ENCODE assay signal across 9 cellular contexts in genomic region chr19:43763473-43763939, GRCh38. TPM values are rescaled to one million over a fixed set of nuclear protein-coding genes. Genes with fewer than 3 reads are reported as not detected.
DNase-seq lines count a peak whose midpoint lies in the region; ATAC-seq and TF ChIP-seq lines count a peak whose summit lies in the region.
"Had no signal": no experiment of that assay in that cellular context is flagged by ENCODE, and none has a peak within 500 bp of the region (broad histone marks: within the 10 kb centered on the region; RNA-seq: fewer than 3 reads in every experiment).

No MANE protein-coding gene starts in this region.

- H3K9me3 Mint-ChIP-seq in IgD-negative memory B cell = no peaks in the 10 kb centered on the region

- dilution Hi-C loops in mammary epithelial cell (cut with HindIII; ENCODE audit: low sequenced_read_pairs) = no loop called here

- peak; percentile 42 for DNase-seq in GM03348 (ENCODE audit: low spot score)
- no peak for DNase-seq in mammary epithelial cell
- peak; percentile 45 for DNase-seq in renal cortical epithelial cell (ENCODE audit: low read depth)
- DNase-seq in NCI-H774 (lab: John Stamatoyannopoulos, UW) = no peak
- no peak for DNase-seq in NCI-H1105 treated with DMSO at 0.1 percent for 48 hours (lab: John Stamatoyannopoulos, UW)
- DNase-seq: left cardiac atrium had no signal

- WGBS in mammary epithelial cell (ENCODE audit: low coverage, missing lambda C conversion rate) = 24% methylated on average over 3 of the region's 3 CpGs

- peak overlapping the region; percentile 62 to 85 (median 84) for H3K27ac Mint-ChIP-seq in IgD-negative memory B cell

- H3K9ac ChIP-seq in mammary epithelial cell (ENCODE audit: insufficient read depth, low read length) = no peak overlapping the region

- no peaks in the 10 kb centered on the region for H3K27me3 ChIP-seq in mammary epithelial cell (ENCODE audit: insufficient read depth, low read length)

- H3K79me2 ChIP-seq in mammary epithelial cell (ENCODE audit: insufficient read depth, low read length) = no peaks in the 10 kb centered on the region

- H3K4me1 Mint-ChIP-seq in IgD-negative memory B cell = peaks cover 36 to 55% (median 55%) of the 10 kb centered on the region in 3 donors

- H3K27me3 Mint-ChIP-seq in IgD-negative memory B cell = no peaks in the 10 kb centered on the region

- TF ChIP-seq CTCF in mammary epithelial cell (conservative IDR thresholded peaks at IDR 0.05 in 1 of 2, IDR thresholded peaks at IDR 0.05 in 1 of 2; ENCODE audit: extremely low read depth in 1 of 2, insufficient read depth in 1 of 2, low read depth in 1 of 2, low read length in 2 of 2) = no peak

- CTCF ChIA-PET in mammary epithelial cell (lab: Charles Lee; ENCODE audit: low non-redundant PET) = no interaction called here

- H3K4me2 ChIP-seq in mammary epithelial cell (ENCODE audit: insufficient read depth, low read depth, low read length) = no peak overlapping the region

- peaks cover 5% of the 10 kb centered on the region for H3K36me3 Mint-ChIP-seq in IgD-negative memory B cell

- no peak overlapping the region for H2AFZ ChIP-seq in mammary epithelial cell (ENCODE audit: low read depth, low read length)

- in situ Hi-C loops in mammary epithelial cell (cut with MboI; ENCODE audit: low sequenced_read_pairs in 2 of 2) = no loop called here

- no peak overlapping the region for H3K4me3 ChIP-seq in mammary epithelial cell (replicated peaks in 1 of 3; ENCODE audit: insufficient read depth in 1 of 3, low read depth in 2 of 3, low read length in 3 of 3)

- H3K4me3 Mint-ChIP-seq in IgD-negative memory B cell = peak overlapping the region in 2 of 4 donors; percentile 54 to 75

- peaks cover 21% of the 10 kb centered on the region for H3K36me3 ChIP-seq in mammary epithelial cell (ENCODE audit: insufficient read depth, low read length)

- intact Hi-C loops in mammary epithelial cell (cut with micrococcal nuclease) = no loop called here

- no peaks in the 10 kb centered on the region for H3K9me3 ChIP-seq in mammary epithelial cell (replicated peaks; ENCODE audit: insufficient read depth, low read length)

- H3K27ac ChIP-seq in mammary epithelial cell (ENCODE audit: insufficient read depth, low read depth, low read length) = peak overlapping the region; percentile 35

- ATAC-seq in GM21447 (IDR thresholded peaks at IDR 0.05; ENCODE audit: unreplicated experiment) (no peak), GM19467 (IDR thresholded peaks at IDR 0.05; ENCODE audit: unreplicated experiment) (no peak)

- H3K4me1 ChIP-seq in mammary epithelial cell (ENCODE audit: insufficient read depth, low read length) = peaks cover 63% of the 10 kb centered on the region

- H4K20me1 ChIP-seq in mammary epithelial cell (ENCODE audit: insufficient read depth, low read length) = no peaks in the 10 kb centered on the region

- no TSS peak for BruUV-seq in mammary epithelial cell (replicated peaks; lab: Mats Ljungman, UMichigan)

RNA-seq across cellular contexts. Expression of gene SMG9, which starts 8.7 kb away (rescaled TPM):
- polyA plus RNA-seq in IgD-negative memory B cell (15.6 TPM), mammary epithelial cell (19.3 TPM)
- total RNA-seq in mammary epithelial cell (10 to 100 TPM in 1 of 2 donors, 1 to 10 TPM in 1; 7.5 to 62.7 TPM), renal cortical epithelial cell (3.8 and 9.9 TPM in 2 replicates)
- 46.8 TPM for polyA minus RNA-seq in mammary epithelial cell

RNA-seq across cellular contexts. Expression of gene KCNN4, which starts 17.3 kb away (rescaled TPM):
- 87.9 TPM for polyA plus RNA-seq in IgD-negative memory B cell
- 100 to 1,000 TPM; 104 to 111 TPM for total RNA-seq in mammary epithelial cell
- 163 TPM for polyA plus RNA-seq in mammary epithelial cell
- polyA minus RNA-seq in mammary epithelial cell = 112 TPM
- 0.85 and 8.5 TPM in 2 replicates for total RNA-seq in renal cortical epithelial cell

RNA-seq across cellular contexts. Expression of gene LYPD5, which starts 38.7 kb away (rescaled TPM):
- not detected for polyA plus RNA-seq in IgD-negative memory B cell
- total RNA-seq in mammary epithelial cell = 1 to 10 TPM; 2.2 to 6.1 TPM
- polyA plus RNA-seq in mammary epithelial cell = 13.0 TPM
- 20.4 TPM for polyA minus RNA-seq in mammary epithelial cell
- 0.35 TPM in 2 replicates for total RNA-seq in renal cortical epithelial cell

RNA-seq across cellular contexts. Expression of gene IRGC, which starts 47.6 kb away (rescaled TPM):
- polyA plus RNA-seq in IgD-negative memory B cell (not detected), mammary epithelial cell (not detected)
- total RNA-seq in mammary epithelial cell (not detected), renal cortical epithelial cell (not detected in 2 replicates)
- not detected for polyA minus RNA-seq in mammary epithelial cell
- total RNA-seq: left cardiac atrium had no signal

Comparison
In these comparisons a context has a peak if more than half of its experiments do, and no peak if none do; other contexts are left out.
1. DNase-seq: peak in GM03348 (single experiment) and renal cortical epithelial cell (single experiment); none in mammary epithelial cell (single experiment), NCI-H774 (single experiment) and NCI-H1105 treated with DMSO at 0.1 percent for 48 hours (single experiment).
2. RNA of gene KCNN4, which starts 17.3 kb away (total RNA-seq): 104 to 111 TPM in mammary epithelial cell; 0.85 to 8.5 TPM in renal cortical epithelial cell; every median in the first group is over 10 times any median in the second.